In genomic region chr3:46869440-46869839, GRCh38 we compare ENCODE assay signal across 2 cellular contexts.
TF ChIP-seq lines count a peak whose summit lies in the region.

No MANE protein-coding gene starts in this region.

TF ChIP-seq in HEK293, 187 proteins besides CTCF, POLR2A, EP300 and RAD21:
- TF ChIP-seq ZFHX2 (tag by site-specific recombination; conservative IDR thresholded peaks at IDR 0.05) (peak; percentile 58; the same call in 1 of the 2 replicates), ZNF112 (tag by site-specific recombination; IDR thresholded peaks at IDR 0.05) (no peak), ZNF202 (tag by site-specific recombination; IDR thresholded peaks at IDR 0.05; ENCODE audit: borderline replicate concordance) (no peak), PRDM10 (tag by site-specific recombination; IDR thresholded peaks at IDR 0.05) (no peak), ZNF843 (tag by site-specific recombination; IDR thresholded peaks at IDR 0.05) (no peak), ZNF747 (tag by site-specific recombination; IDR thresholded peaks at IDR 0.05) (no peak), ZNF311 (tag by site-specific recombination; IDR thresholded peaks at IDR 0.05; ENCODE audit: borderline replicate concordance) (no peak), ZNF580 (tag by site-specific recombination; IDR thresholded peaks at IDR 0.05) (no peak)

TF ChIP-seq in K562, 482 proteins besides CTCF, POLR2A, EP300 and RAD21:
- no peak for TF ChIP-seq LCOR (CRISPR knock-in tag; IDR thresholded peaks at IDR 0.05)
- TF ChIP-seq EGR1 (conservative IDR thresholded peaks at IDR 0.05): peak; percentile 88
- TF ChIP-seq L3MBTL2 (IDR thresholded peaks at IDR 0.05): peak; percentile 69
- TF ChIP-seq ZC3H4 (CRISPR knock-in tag; IDR thresholded peaks at IDR 0.05; ENCODE audit: borderline replicate concordance): no peak
- no peak for TF ChIP-seq TBL1XR1 (IDR thresholded peaks at IDR 0.05; ENCODE audit: low read length in 2 of 2)
- TF ChIP-seq MAX (CRISPR knock-in tag; IDR thresholded peaks at IDR 0.05): peak; percentile 55; the same call in 1 of the 2 replicates
- peak; percentile 49; the same call in 1 of the 2 replicates for TF ChIP-seq BHLHE40 (IDR thresholded peaks at IDR 0.05; ENCODE audit: low read length)
- peak; percentile 58 to 66 for TF ChIP-seq E2F6 (IDR thresholded peaks at IDR 0.05; ENCODE audit: borderline replicate concordance in 1 of 2, extremely low read depth in 1 of 2, insufficient read depth in 1 of 2, insufficient read length in 1 of 2, low read depth in 1 of 2, low read length in 1 of 2, poor library complexity in 1 of 2, severe bottlenecking in 1 of 2)
